15 cellular contexts compared by ENCODE assay signal in genomic region chr11:129141748-129142475, GRCh38. TPM values are rescaled to one million over a fixed set of nuclear protein-coding genes. Genes with fewer than 3 reads are reported as not detected.
DNase-seq lines count a peak whose midpoint lies in the region; ATAC-seq, FAIRE-seq and TF ChIP-seq lines count a peak whose summit lies in the region.
"Had no signal": no experiment of that assay in that cellular context is flagged by ENCODE, and none has a peak within 500 bp of the region (broad histone marks: within the 10 kb centered on the region; RNA-seq: fewer than 3 reads in every experiment).

No MANE protein-coding gene starts in this region.

- POLR2A ChIA-PET in endothelial cell of umbilical vein (lab: Charles Lee) = no interaction called here

- no peaks in the 10 kb centered on the region for H3K9me1 ChIP-seq in endothelial cell of umbilical vein (replicated peaks; ENCODE audit: control insufficient read depth, extremely low read depth, insufficient read depth, low read length)

- peaks cover 27% of the 10 kb centered on the region for H3K79me2 ChIP-seq in GM23248 (ENCODE audit: insufficient read depth)
- H3K79me2 ChIP-seq in endothelial cell of umbilical vein (ENCODE audit: control insufficient read depth, insufficient read depth, low read length) = no peaks in the 10 kb centered on the region
- peaks cover 2% of the 10 kb centered on the region for H3K79me2 ChIP-seq in osteoblast (ENCODE audit: insufficient read depth, low read length)

- WGBS in GM23248 (ENCODE audit: low coverage in 1 of 2, low lambda C conversion rate in 2 of 2, missing lambda C conversion rate in 2 of 2), 2 experiments = 70 to 71% methylated on average over 8 of the region's 8 CpGs

- BruUV-seq in endothelial cell of umbilical vein (replicated peaks; lab: Mats Ljungman, UMichigan) = no TSS peak

- peak overlapping the region; percentile 73 for H3K4me2 ChIP-seq in GM23248 (ENCODE audit: unreplicated experiment)
- H3K4me2 ChIP-seq in endothelial cell of umbilical vein (ENCODE audit: insufficient read depth, low read length) = no peak overlapping the region
- H3K4me2 ChIP-seq in osteoblast (ENCODE audit: insufficient read depth, low read length) = no peak overlapping the region

- no peak for FAIRE-seq in endothelial cell of umbilical vein (lab: Jason Lieb, UNC)

- peak overlapping the region; percentile 74; the same call in 1 of the 2 replicates for H3K9ac ChIP-seq in GM23248
- H3K9ac ChIP-seq in endothelial cell of umbilical vein (replicated peaks; ENCODE audit: extremely low read depth, insufficient read depth, low read length) = no peak overlapping the region

- no peaks in the 10 kb centered on the region for H3K27me3 ChIP-seq in GM23248 (replicated peaks; ENCODE audit: insufficient read depth)
- no peaks in the 10 kb centered on the region for H3K27me3 ChIP-seq in endothelial cell of umbilical vein (ENCODE audit: control insufficient read depth in 2 of 2, insufficient read depth in 2 of 2, low read length in 2 of 2)
- no peaks in the 10 kb centered on the region for H3K27me3 ChIP-seq in osteoblast (ENCODE audit: insufficient read depth, low read length)

- intact Hi-C loops in endothelial cell of umbilical vein (cut with micrococcal nuclease) = loop anchor here (2.0 kb wide), 2 partner anchors 137 to 497 kb away; no protein-coding TSS in a partner anchor

- H4K20me1 ChIP-seq in GM23248 (ENCODE audit: insufficient read depth) = no peaks in the 10 kb centered on the region
- H4K20me1 ChIP-seq in endothelial cell of umbilical vein (replicated peaks; ENCODE audit: control insufficient read depth, extremely low read depth, insufficient read depth, low read length) = no peaks in the 10 kb centered on the region
- H4K20me1 ChIP-seq in osteoblast (ENCODE audit: insufficient read depth, low read length) = no peaks in the 10 kb centered on the region

- peaks cover 12% of the 10 kb centered on the region; the same call in 1 of the 2 replicates for H3F3A ChIP-seq in GM23248 (ENCODE audit: insufficient read depth)

- H3K36me3 ChIP-seq in GM23248 (ENCODE audit: low read depth) (no peaks in the 10 kb centered on the region), endothelial cell of umbilical vein (ENCODE audit: control insufficient read depth in 2 of 2, extremely low read depth in 1 of 2, insufficient read depth in 2 of 2, low read length in 2 of 2) (no peaks in the 10 kb centered on the region), osteoblast (ENCODE audit: insufficient read depth, low read length) (no peaks in the 10 kb centered on the region)

- no peak for TF ChIP-seq CTCF in endothelial cell of umbilical vein (IDR thresholded peaks at IDR 0.05; ENCODE audit: extremely low read depth in 1 of 2, insufficient read depth in 1 of 2, low read depth in 1 of 2, low read length in 2 of 2)
- no peak for TF ChIP-seq CTCF in osteoblast (IDR thresholded peaks at IDR 0.05; ENCODE audit: extremely low read depth, low read depth, low read length)

- H3K27ac ChIP-seq in GM23248 (peak overlapping the region; percentile 83), endothelial cell of umbilical vein (ENCODE audit: insufficient read depth, low read depth, low read length) (no peak overlapping the region), osteoblast (ENCODE audit: low read depth, low read length) (peak overlapping the region; percentile 96)

- dilution Hi-C loops in endothelial cell of umbilical vein (cut with MboI; ENCODE audit: extremely low pct_ligation_motif_present, low sequenced_read_pairs) = no loop called here

- in situ Hi-C loops in GM23248 (cut with MboI) = no loop called here

- no peak for ATAC-seq in HG03139 (IDR thresholded peaks at IDR 0.05; ENCODE audit: unreplicated experiment)

- DNase-seq in GM23248 (peak; percentile 33), NCI-H69 (lab: John Stamatoyannopoulos, UW) (peak; percentile 95), endothelial cell of umbilical vein (ENCODE audit: low read depth, low spot score) (peak; percentile 10), osteoblast (ENCODE audit: insufficient read length, low spot score, missing footprints) (no peak), HT-29 (ENCODE audit: low spot score) (no peak), NCI-H524 treated with DMSO at 0.1 percent for 48 hours (lab: John Stamatoyannopoulos, UW) (no peak)
- DNase-seq in activated CD8-positive, alpha-beta memory T cell treated with anti-CD3 and anti-CD28 coated beads, Interleukin-2, amount 50 U/mL, for 4 hours = no peak
- DNase-seq: amygdala, C1 segment of cervical spinal cord, mesendoderm, NCI-H187, NCI-H82, SHP77 treated with DMSO at 0.1 percent for 48 hours, substantia nigra had no signal

- peaks cover 24% of the 10 kb centered on the region for H3K4me1 ChIP-seq in GM23248 (ENCODE audit: insufficient read depth)
- H3K4me1 ChIP-seq in endothelial cell of umbilical vein (ENCODE audit: control insufficient read depth, extremely low read depth, insufficient read depth, low read length) = peaks cover 14% of the 10 kb centered on the region
- H3K4me1 ChIP-seq in osteoblast (ENCODE audit: insufficient read depth, low read length) = peaks cover 23% of the 10 kb centered on the region

- H3K9me3 ChIP-seq in GM23248 (ENCODE audit: low read depth) = no peaks in the 10 kb centered on the region
- no peaks in the 10 kb centered on the region for H3K9me3 ChIP-seq in endothelial cell of umbilical vein (replicated peaks; ENCODE audit: control insufficient read depth, insufficient read depth, low read length)
- H3K9me3 ChIP-seq in osteoblast (ENCODE audit: low read depth, low read length) = no peaks in the 10 kb centered on the region

- CTCF ChIA-PET in endothelial cell of umbilical vein (lab: Charles Lee) = interaction anchor here (0.7 kb wide), 1 partner anchor 9 kb away, joined by 3 read pairs; no protein-coding TSS in a partner anchor

- no peaks in the 10 kb centered on the region for H3K9me2 ChIP-seq in GM23248 (ENCODE audit: insufficient read depth)

- TF ChIP-seq POLR2A in endothelial cell of umbilical vein (IDR thresholded peaks at IDR 0.05; ENCODE audit: low read depth, low read length) = no peak

- peak overlapping the region; percentile 52 for H2AFZ ChIP-seq in GM23248
- H2AFZ ChIP-seq in endothelial cell of umbilical vein (ENCODE audit: low read depth, low read length) = peak overlapping the region; percentile 21
- H2AFZ ChIP-seq in osteoblast (ENCODE audit: low read length) = no peak overlapping the region

- H3K4me3 ChIP-seq in GM23248 (no peak overlapping the region), endothelial cell of umbilical vein (replicated peaks in 1 of 3; ENCODE audit: insufficient read depth in 1 of 3, low read depth in 1 of 3, low read length in 3 of 3) (no peak overlapping the region), osteoblast (ENCODE audit: insufficient read depth, low read length) (no peak overlapping the region)

TF ChIP-seq in endothelial cell of umbilical vein, 7 proteins besides CTCF, POLR2A, EP300 and RAD21:
- no peak for TF ChIP-seq GATA2 (IDR thresholded peaks at IDR 0.05; ENCODE audit: insufficient read depth, insufficient read length, low read depth, low read length)
- no peak for TF ChIP-seq MAX (IDR thresholded peaks at IDR 0.05; ENCODE audit: insufficient read depth, insufficient read length)
- no peak for TF ChIP-seq MYC (IDR thresholded peaks at IDR 0.05; ENCODE audit: low read depth, low read length)
- TF ChIP-seq JUN (IDR thresholded peaks at IDR 0.05; ENCODE audit: borderline replicate concordance, insufficient read depth, insufficient read length, low read depth) = no peak
- TF ChIP-seq POLR2AphosphoS5 (IDR thresholded peaks at IDR 0.05; ENCODE audit: insufficient read depth, low read depth, low read length) = no peak
- no peak for TF ChIP-seq FOS (IDR thresholded peaks at IDR 0.05; ENCODE audit: borderline replicate concordance, insufficient read depth, low read length)
- TF ChIP-seq EZH2 (IDR thresholded peaks at IDR 0.05; ENCODE audit: borderline replicate concordance, low read depth, low read length, severe bottlenecking) = no peak
TF ChIP-seq in endothelial cell of umbilical vein: peak in this region for 0.

RNA-seq across cellular contexts. Expression of gene ARHGAP32, which starts 50.2 kb away (rescaled TPM):
- total RNA-seq in GM23248 (2014; rRNA removed; shearing (Covaris generic)) = 4.7 and 5.5 TPM in 2 replicates
- polyA plus RNA-seq in GM23248 (2016; fragmentation: Nextera tagmentation; extraction: Ambion mirVana) (1.2 and 1.3 TPM in 2 replicates), endothelial cell of umbilical vein (3.4 TPM in 2 replicates)
- total RNA-seq in endothelial cell of umbilical vein (6.4 and 9.1 TPM in 2 replicates), osteoblast (25.3 and 33.6 TPM in 2 replicates)
- polyA plus RNA-seq in endothelial cell of umbilical vein (2011; cell fraction: cytosol; rRNA removed) = 2.4 and 2.9 TPM in 2 replicates
- 9.6 and 10.0 TPM in 2 replicates for polyA plus RNA-seq in endothelial cell of umbilical vein (2011; cell fraction: nucleus; rRNA removed)
- 5.9 and 6.0 TPM in 2 replicates for polyA plus RNA-seq in endothelial cell of umbilical vein (2012)
- polyA minus RNA-seq in endothelial cell of umbilical vein = 11.9 and 34.0 TPM in 2 replicates
- 4.9 TPM for polyA minus RNA-seq in endothelial cell of umbilical vein (2011; cell fraction: cytosol; rRNA and poly(A)+ RNA removed)
- polyA minus RNA-seq in endothelial cell of umbilical vein (2011; cell fraction: nucleus; rRNA and poly(A)+ RNA removed) = 14.9 and 17.6 TPM in 2 replicates
- total RNA-seq in HT-29 (2014; rRNA removed; shearing (Covaris generic)) = 44.2 and 48.2 TPM in 2 replicates

Comparison
In these comparisons a context has a peak if more than half of its experiments do, and no peak if none do; other contexts are left out.
1. DNase-seq: peak in GM23248 (single experiment), NCI-H69 (single experiment) and endothelial cell of umbilical vein (single experiment); none in osteoblast (single experiment), activated CD8-positive, alpha-beta memory T cell treated with anti-CD3 and anti-CD28 coated beads, Interleukin-2, amount 50 U/mL, for 4 hours (single experiment), HT-29 (single experiment) and NCI-H524 treated with DMSO at 0.1 percent for 48 hours (single experiment).